ENCODE assay signal across 29 cellular contexts in the genomic region with DNA sequence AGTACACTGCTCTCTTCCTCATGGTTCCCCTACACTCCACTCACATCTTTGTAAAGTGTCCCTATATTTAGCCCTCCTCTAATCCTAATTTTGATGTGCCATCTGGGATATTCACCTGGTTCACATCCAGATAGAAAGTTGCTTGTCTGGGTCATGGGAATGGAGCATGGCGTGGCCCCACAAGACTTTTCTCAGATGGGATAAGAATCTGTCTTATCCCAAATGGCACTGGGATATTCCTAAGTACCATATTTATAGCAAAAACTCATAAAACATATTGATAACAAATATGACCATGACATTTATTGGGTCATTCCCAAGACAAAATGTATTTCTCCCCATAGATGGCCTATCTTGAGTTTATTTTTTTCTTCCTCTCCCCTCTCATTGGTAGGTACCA.
"Had no signal": no experiment of that assay in that cellular context is flagged by ENCODE, and none has a peak within 500 bp of the region (broad histone marks: within the 10 kb centered on the region; RNA-seq: fewer than 3 reads in every experiment).

No MANE protein-coding gene starts in this region.

- H3K27me3 Mint-ChIP-seq: activated CD8-positive, alpha-beta T cell treated with anti-CD3 and anti-CD28 coated beads for 36 hours; central memory CD8-positive, alpha-beta T cell had no signal

- DNase-seq: activated CD4-positive, alpha-beta T cell treated with anti-CD3 and anti-CD28 coated beads, Interleukin-2, amount 50 U/mL, for 1 hour; activated CD4-positive, CD25-positive, alpha-beta regulatory T cell treated with anti-CD3 and anti-CD28 coated beads, Interleukin-2, amount 50 U/mL, for 72 hours; activated CD8-positive, alpha-beta T cell treated with anti-CD3 and anti-CD28 coated beads for 36 hours; activated naive CD4-positive, alpha-beta T cell; activated T-cell treated with anti-CD3 and anti-CD28 coated beads, Interleukin-2, amount 50 U/mL, for 4 hours; dorsolateral prefrontal cortex; effector memory CD4-positive, alpha-beta T cell; erythroblast; head of caudate nucleus; hypothalamus; immature natural killer cell; kidney; left colon; naive thymus-derived CD8-positive, alpha-beta T cell; nucleus accumbens; psoas muscle; sigmoid colon; stimulated activated CD4-positive, alpha-beta T cell treated with anti-CD3 and anti-CD28 coated beads, Interleukin-15, amount 100 ng/mL, for 24 hours; stimulated activated CD4-positive, alpha-beta T cell treated with anti-CD3 and anti-CD28 coated beads, Interleukin-2, amount 100 ng/mL, for 24 hours; stimulated activated naive B cell treated with anti-CD40 and anti-IgM and Interleukin-4, amounts not matched to agents 10 μg/mL and 1 μg/mL and 100 μg/mL, for 72 hours; stomach; SW 1271; thyroid gland; upper lobe of right lung had no signal

- H3K4me1 Mint-ChIP-seq: neural crest cell had no signal

- H3K27ac Mint-ChIP-seq: activated CD8-positive, alpha-beta T cell treated with anti-CD3 and anti-CD28 coated beads for 36 hours; naive thymus-derived CD8-positive, alpha-beta T cell; stimulated activated naive B cell treated with anti-CD40 and anti-IgM and Interleukin-4, amounts not matched to agents 10 μg/mL and 1 μg/mL and 100 μg/mL, for 72 hours; T-helper 1 cell treated with Interleukin-12 subunit alpha and Interleukin-12 subunit beta and Interleukin-4 antibody, amounts not matched to agents 30 μg/mL and 1 μg/mL, for 36 hours had no signal

- H3K27me3 ChIP-seq: dorsolateral prefrontal cortex, sigmoid colon, stomach, thyroid gland, upper lobe of right lung had no signal

- H3K4me3 ChIP-seq: dorsolateral prefrontal cortex, psoas muscle, sigmoid colon, stomach, thyroid gland, upper lobe of right lung had no signal

- H3K36me3 Mint-ChIP-seq: activated naive CD4-positive, alpha-beta T cell treated with anti-CD3 and anti-CD28 coated beads, Interleukin-2, amount 50 U/mL, for 72 hours; immature natural killer cell; naive thymus-derived CD8-positive, alpha-beta T cell; stimulated activated naive B cell treated with anti-CD40 and anti-IgM and Interleukin-4, amounts not matched to agents 10 μg/mL and 1 μg/mL and 100 μg/mL, for 72 hours had no signal

- H3K4me1 ChIP-seq: parathyroid adenoma, psoas muscle, sigmoid colon, thyroid gland, upper lobe of right lung had no signal

- H3K9me3 ChIP-seq: psoas muscle, sigmoid colon, stomach, thyroid gland, upper lobe of right lung had no signal

- H3K4me3 Mint-ChIP-seq: activated CD8-positive, alpha-beta T cell treated with anti-CD3 and anti-CD28 coated beads for 36 hours; activated T-cell treated with anti-CD3 and anti-CD28 coated beads, Interleukin-2, amount 50 U/mL, for 4 hours; central memory CD8-positive, alpha-beta T cell; immature natural killer cell; naive thymus-derived CD8-positive, alpha-beta T cell; neural crest cell; stimulated activated naive B cell treated with anti-CD40 and anti-IgM and Interleukin-4, amounts not matched to agents 10 μg/mL and 1 μg/mL and 100 μg/mL, for 72 hours; T-helper 1 cell treated with Interleukin-12 subunit alpha and Interleukin-12 subunit beta and Interleukin-4 antibody, amounts not matched to agents 30 μg/mL and 1 μg/mL, for 36 hours had no signal

- H3K36me3 ChIP-seq: sigmoid colon, stomach, thyroid gland, upper lobe of right lung had no signal

- H3K9me3 Mint-ChIP-seq: activated CD8-positive, alpha-beta T cell treated with anti-CD3 and anti-CD28 coated beads for 36 hours; activated T-cell treated with anti-CD3 and anti-CD28 coated beads, Interleukin-2, amount 50 U/mL, for 4 hours; central memory CD8-positive, alpha-beta T cell; immature natural killer cell; neural crest cell; T-helper 1 cell treated with Interleukin-12 subunit alpha and Interleukin-12 subunit beta and Interleukin-4 antibody, amounts not matched to agents 30 μg/mL and 1 μg/mL, for 36 hours had no signal

- ATAC-seq: activated CD8-positive, alpha-beta T cell treated with anti-CD3 and anti-CD28 coated beads for 36 hours; activated T-cell treated with anti-CD3 and anti-CD28 coated beads, Interleukin-2, amount 50 U/mL, for 4 hours; left colon; naive thymus-derived CD8-positive, alpha-beta T cell; psoas muscle; stimulated activated naive B cell treated with anti-CD40 and anti-IgM and Interleukin-4, amounts not matched to agents 10 μg/mL and 1 μg/mL and 100 μg/mL, for 72 hours had no signal
